In the genomic region with DNA sequence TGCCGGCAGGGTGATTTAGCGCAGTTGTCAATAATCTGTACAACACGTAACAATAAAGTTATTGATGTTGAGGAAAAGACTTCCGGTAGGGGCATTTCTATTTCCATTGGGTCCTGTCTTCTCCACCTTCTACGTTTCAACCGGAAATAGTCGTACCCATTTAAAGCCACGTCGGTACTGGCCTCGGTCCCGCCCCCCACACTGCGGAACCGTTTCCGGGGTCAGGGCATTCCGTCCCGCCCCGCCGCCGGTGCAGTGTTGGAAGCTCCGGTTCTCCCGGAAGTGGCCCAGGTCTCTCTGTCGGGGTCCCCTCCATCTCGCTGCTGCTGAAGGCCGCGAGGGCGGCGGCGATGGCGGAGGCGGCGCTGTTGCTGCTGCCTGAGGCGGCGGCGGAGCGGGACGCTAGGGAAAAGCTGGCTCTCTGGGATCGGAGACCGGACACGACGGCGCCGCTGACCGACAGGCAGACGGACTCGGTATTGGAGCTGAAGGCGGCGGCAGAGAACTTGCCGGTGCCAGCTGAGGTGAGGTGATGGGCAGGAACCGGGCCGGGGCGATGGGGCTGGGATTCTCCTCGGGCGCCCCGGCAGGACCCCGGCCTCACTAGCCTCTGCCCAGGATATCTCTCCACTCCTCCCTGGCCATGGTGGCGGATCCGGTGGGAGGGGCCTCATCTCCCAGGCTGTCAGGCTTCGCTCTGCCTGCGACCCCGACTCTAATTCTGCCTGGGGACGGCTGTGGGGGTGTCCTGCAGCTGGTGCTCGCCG, we compare ENCODE assay signal across 8 cellular contexts. TPM values are rescaled to one million over a fixed set of nuclear protein-coding genes. Genes with fewer than 3 reads are reported as not detected.
DNase-seq lines count a peak whose midpoint lies in the region; ATAC-seq, FAIRE-seq and TF ChIP-seq lines count a peak whose summit lies in the region.

A gene with protein sequence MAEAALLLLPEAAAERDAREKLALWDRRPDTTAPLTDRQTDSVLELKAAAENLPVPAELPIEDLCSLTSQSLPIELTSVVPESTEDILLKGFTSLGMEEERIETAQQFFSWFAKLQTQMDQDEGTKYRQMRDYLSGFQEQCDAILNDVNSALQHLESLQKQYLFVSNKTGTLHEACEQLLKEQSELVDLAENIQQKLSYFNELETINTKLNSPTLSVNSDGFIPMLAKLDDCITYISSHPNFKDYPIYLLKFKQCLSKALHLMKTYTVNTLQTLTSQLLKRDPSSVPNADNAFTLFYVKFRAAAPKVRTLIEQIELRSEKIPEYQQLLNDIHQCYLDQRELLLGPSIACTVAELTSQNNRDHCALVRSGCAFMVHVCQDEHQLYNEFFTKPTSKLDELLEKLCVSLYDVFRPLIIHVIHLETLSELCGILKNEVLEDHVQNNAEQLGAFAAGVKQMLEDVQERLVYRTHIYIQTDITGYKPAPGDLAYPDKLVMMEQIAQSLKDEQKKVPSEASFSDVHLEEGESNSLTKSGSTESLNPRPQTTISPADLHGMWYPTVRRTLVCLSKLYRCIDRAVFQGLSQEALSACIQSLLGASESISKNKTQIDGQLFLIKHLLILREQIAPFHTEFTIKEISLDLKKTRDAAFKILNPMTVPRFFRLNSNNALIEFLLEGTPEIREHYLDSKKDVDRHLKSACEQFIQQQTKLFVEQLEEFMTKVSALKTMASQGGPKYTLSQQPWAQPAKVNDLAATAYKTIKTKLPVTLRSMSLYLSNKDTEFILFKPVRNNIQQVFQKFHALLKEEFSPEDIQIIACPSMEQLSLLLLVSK (plus strand): TSS at position 253 of the 767 bp plus-strand sequence. CDS start 98 bp downstream, at position 351.

- ATAC-seq in HG03460 (IDR thresholded peaks at IDR 0.05; ENCODE audit: unreplicated experiment), result peak; percentile 95

- POLR2A ChIA-PET in BJ (lab: Charles Lee), result no interaction called here

- TF ChIP-seq CTCF in BJ (IDR thresholded peaks at IDR 0.05; ENCODE audit: insufficient read depth, low read depth, low read length), result 0 out of 2 replicates have a peak, but pooled peaks have one; percentile 42

- CTCF ChIA-PET in BJ (lab: Yijun Ruan, JAX), result interaction anchor here (1.4 to 2.1 kb wide), 2 partner anchors 10 to 47 kb away, joined by 3 to 7 read pairs; no protein-coding TSS in a partner anchor

- H3K4me3 ChIP-seq in BJ (ENCODE audit: low read depth, low read length), result peak within 1 kb of the TSS; percentile 100

- DNase-seq in BJ (ENCODE audit: low read depth) (peak; percentile 89), GM19240 (ENCODE audit: insufficient read length, low spot score) (peak; percentile 86), NCI-H526 (lab: John Stamatoyannopoulos, UW) (peak; percentile 99), kidney glomerular epithelial cell (lab: John Stamatoyannopoulos, UW) (peak; percentile 98)
- DNase-seq in activated CD4-positive, alpha-beta T cell treated with anti-CD3 and anti-CD28 coated beads for 48 hours, result peak; percentile 97
- peak; percentile 83 to 91 for DNase-seq in stimulated activated CD4-positive, alpha-beta T cell treated with anti-CD3 and anti-CD28 coated beads, Interleukin-1b, Interleukin-23, amount 100 ng/mL, for 1 hour (ENCODE audit: low read depth in 2 of 2)

- FAIRE-seq in colon (lab: Jason Lieb, UNC), result peak; percentile 89

- no peaks in the 10 kb centered on the region for H3K36me3 ChIP-seq in BJ (ENCODE audit: control insufficient read depth, insufficient read depth, low read length)

- 0 out of 2 replicates have a peak, but pooled peaks cover 1% of the 10 kb centered on the region for H3K27me3 ChIP-seq in BJ (ENCODE audit: control insufficient read depth, insufficient read depth, low read length)

RNA-seq across cellular contexts. Expression of the gene that starts here (rescaled TPM):
- polyA plus RNA-seq in BJ (2011; rRNA removed), result 13.9 and 23.2 TPM in 2 replicates
- 12.8 and 15.3 TPM in 2 replicates for polyA minus RNA-seq in BJ (2011; rRNA and poly(A)+ RNA removed)

Comparison
In these comparisons a context has a peak if more than half of its experiments do, and no peak if none do; other contexts are left out.
1. Peak in every context shown above with its lines: DNase-seq, ATAC-seq and H3K4me3 ChIP-seq.